21 cellular contexts compared by ENCODE assay signal in the genomic region with DNA sequence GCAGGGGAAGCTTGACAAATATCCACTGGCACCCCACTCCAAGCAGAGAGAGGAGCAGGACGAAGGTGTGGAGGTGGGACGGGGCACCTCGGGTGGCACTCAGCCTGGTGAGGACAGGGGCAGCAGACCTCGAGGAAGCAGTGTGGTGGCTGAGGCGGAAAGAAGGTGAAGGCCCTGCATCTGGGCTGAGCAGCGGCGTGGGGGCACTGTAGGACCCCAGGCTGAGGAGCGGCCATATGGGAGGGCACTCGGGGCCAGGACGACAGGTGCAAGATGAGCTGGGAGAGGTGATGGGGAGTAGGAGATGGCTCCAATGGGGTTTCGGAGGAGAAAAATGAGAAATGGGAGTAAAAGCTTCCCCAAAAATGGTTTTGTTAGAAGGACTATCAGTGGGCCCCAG.
"Had no signal": no experiment of that assay in that cellular context is flagged by ENCODE, and none has a peak within 500 bp of the region (broad histone marks: within the 10 kb centered on the region; RNA-seq: fewer than 3 reads in every experiment).

No MANE protein-coding gene starts in this region.

- H3K27me3 ChIP-seq: hepatocyte, neural progenitor cell, pancreas, sigmoid colon, suprapubic skin, tibial nerve, uterus had no signal

- H3K9me3 Mint-ChIP-seq: nephron; neural progenitor cell; stimulated activated effector memory CD8-positive, alpha-beta T cell treated with anti-CD3 and anti-CD28 coated beads, Interleukin-12 subunit alpha, Interleukin-12 subunit beta, amount 100 ng/mL, for 72 hours; stimulated activated naive CD8-positive, alpha-beta T cell treated with anti-CD3 and anti-CD28 coated beads, Interleukin-15, Interleukin-2, amounts not matched to agents 100 ng/mL and 50 ng/mL, for 24 hours; type B pancreatic cell had no signal

- H3K9ac ChIP-seq: neural progenitor cell had no signal

- H2AFZ ChIP-seq: hepatocyte, neural progenitor cell had no signal

- DNase-seq: heart right ventricle; left ventricle myocardium inferior; naive thymus-derived CD4-positive, alpha-beta T cell; pancreas; psoas muscle; sigmoid colon; spleen; stimulated activated CD4-positive, alpha-beta T cell treated with anti-CD3 and anti-CD28 coated beads, Interleukin-4, amount 100 ng/mL, for 24 hours; stimulated activated naive CD4-positive, alpha-beta T cell; uterus had no signal

- ATAC-seq: naive thymus-derived CD4-positive, alpha-beta T cell; pancreas; stimulated activated effector memory CD8-positive, alpha-beta T cell treated with anti-CD3 and anti-CD28 coated beads, Interleukin-12 subunit alpha, Interleukin-12 subunit beta, amount 100 ng/mL, for 72 hours had no signal

- H3K4me1 Mint-ChIP-seq: memory B cell; naive thymus-derived CD4-positive, alpha-beta T cell; stimulated activated effector memory CD8-positive, alpha-beta T cell treated with anti-CD3 and anti-CD28 coated beads, Interleukin-12 subunit alpha, Interleukin-12 subunit beta, amount 100 ng/mL, for 72 hours had no signal

- H3K9me3 ChIP-seq: heart right ventricle, left ventricle myocardium inferior, pancreas, psoas muscle, sigmoid colon, spleen, suprapubic skin, thoracic aorta, tibial nerve, uterus had no signal

- H3K4me3 ChIP-seq: heart right ventricle, hepatocyte, left ventricle myocardium inferior, neural progenitor cell, pancreas, psoas muscle, sigmoid colon, spleen, suprapubic skin, thoracic aorta, tibial nerve, uterus had no signal

- H3K27me3 Mint-ChIP-seq: stimulated activated naive CD8-positive, alpha-beta T cell treated with anti-CD3 and anti-CD28 coated beads, Interleukin-15, Interleukin-2, amounts not matched to agents 100 ng/mL and 50 ng/mL, for 24 hours had no signal

- H3K4me2 ChIP-seq: hepatocyte, neural progenitor cell had no signal

- H3K27ac ChIP-seq: heart right ventricle, hepatocyte, left ventricle myocardium inferior, neural progenitor cell, pancreas, psoas muscle, sigmoid colon, spleen, suprapubic skin, thoracic aorta, tibial nerve, uterus had no signal

- H3K4me1 ChIP-seq: psoas muscle, spleen, suprapubic skin, uterus had no signal

- H3K36me3 ChIP-seq: heart right ventricle, left ventricle myocardium inferior, neural progenitor cell, pancreas, sigmoid colon, spleen, suprapubic skin, thoracic aorta, uterus had no signal

- H3K4me3 Mint-ChIP-seq: memory B cell; mesothelial cell of epicardium; naive thymus-derived CD4-positive, alpha-beta T cell; nephron; neural progenitor cell; stimulated activated effector memory CD8-positive, alpha-beta T cell treated with anti-CD3 and anti-CD28 coated beads, Interleukin-12 subunit alpha, Interleukin-12 subunit beta, amount 100 ng/mL, for 72 hours; stimulated activated naive CD8-positive, alpha-beta T cell treated with anti-CD3 and anti-CD28 coated beads, Interleukin-15, Interleukin-2, amounts not matched to agents 100 ng/mL and 50 ng/mL, for 24 hours; type B pancreatic cell had no signal

- H3K36me3 Mint-ChIP-seq: memory B cell; naive thymus-derived CD4-positive, alpha-beta T cell; stimulated activated effector memory CD8-positive, alpha-beta T cell treated with anti-CD3 and anti-CD28 coated beads, Interleukin-12 subunit alpha, Interleukin-12 subunit beta, amount 100 ng/mL, for 72 hours had no signal

- H3K27ac Mint-ChIP-seq: memory B cell; mesothelial cell of epicardium; neural progenitor cell; stimulated activated effector memory CD8-positive, alpha-beta T cell treated with anti-CD3 and anti-CD28 coated beads, Interleukin-12 subunit alpha, Interleukin-12 subunit beta, amount 100 ng/mL, for 72 hours; stimulated activated naive CD8-positive, alpha-beta T cell treated with anti-CD3 and anti-CD28 coated beads, Interleukin-15, Interleukin-2, amounts not matched to agents 100 ng/mL and 50 ng/mL, for 24 hours; type B pancreatic cell had no signal
